In the genomic region with DNA sequence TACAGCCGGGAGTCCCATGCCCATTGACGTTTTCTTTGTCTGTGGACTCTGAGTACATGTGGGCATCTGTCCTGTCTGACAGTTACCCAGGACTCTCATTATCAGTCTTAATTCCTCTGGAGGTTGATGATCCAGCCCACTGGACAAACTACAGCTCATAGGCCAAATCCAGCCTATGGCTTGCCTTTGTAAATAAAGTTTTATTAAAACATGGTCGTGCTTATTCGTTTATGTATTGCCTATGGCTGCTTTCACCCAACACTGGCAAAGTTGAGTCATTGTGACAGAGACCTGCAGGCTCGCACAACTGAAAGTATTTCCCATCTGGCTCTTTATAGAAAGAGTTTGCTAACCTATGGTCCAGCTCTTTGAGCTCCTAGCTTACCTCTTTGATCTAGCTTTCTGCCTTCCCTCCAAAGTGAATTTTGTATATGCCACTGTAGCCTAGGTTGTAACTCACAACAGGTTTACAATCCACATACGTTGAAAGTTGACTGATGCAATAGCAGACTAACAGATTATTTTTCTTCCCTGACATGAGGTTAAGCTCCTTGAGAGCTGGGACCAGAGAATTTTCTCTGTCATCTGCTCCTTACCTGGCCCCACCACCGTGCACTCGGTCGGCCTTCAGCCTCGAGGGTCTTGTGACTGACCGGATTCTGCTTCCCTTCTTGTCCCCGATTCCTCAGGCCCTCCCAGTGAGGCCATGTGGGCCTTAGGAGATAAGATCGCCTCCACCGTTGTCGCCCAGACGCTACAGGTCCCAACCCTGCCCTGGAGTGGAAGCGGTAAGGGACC, we compare ENCODE assay signal across 17 cellular contexts. TPM values are rescaled to one million over a fixed set of nuclear protein-coding genes. Genes with fewer than 3 reads are reported as not detected.
DNase-seq lines count a peak whose midpoint lies in the region; ATAC-seq and TF ChIP-seq lines count a peak whose summit lies in the region.
"Had no signal": no experiment of that assay in that cellular context is flagged by ENCODE, and none has a peak within 500 bp of the region (broad histone marks: within the 10 kb centered on the region; RNA-seq: fewer than 3 reads in every experiment).

No MANE protein-coding gene starts in this region.

- H3K27me3 ChIP-seq in right atrium auricular region (no peaks in the 10 kb centered on the region), endodermal cell (ENCODE audit: control insufficient read depth, insufficient read depth, low read length, poor library complexity, severe bottlenecking) (no peaks in the 10 kb centered on the region), subcutaneous abdominal adipose tissue (ENCODE audit: control insufficient read depth in 5 of 5, insufficient read depth in 4 of 5, low read length in 5 of 5) (no peaks in the 10 kb centered on the region), PC-9 (ENCODE audit: insufficient read depth, low read depth) (no peaks in the 10 kb centered on the region)
- H3K27me3 ChIP-seq: BLaER1 had no signal

- no peak for TF ChIP-seq CTCF in right atrium auricular region (IDR thresholded peaks at IDR 0.05)
- TF ChIP-seq CTCF in endodermal cell (conservative IDR thresholded peaks at IDR 0.05), result no peak
- TF ChIP-seq CTCF in PC-9 (conservative IDR thresholded peaks at IDR 0.05), result no peak

- intact Hi-C loops in Right ventricle myocardium inferior (cut with DNase I) (no loop called here), PC-9 (cut with micrococcal nuclease; ENCODE audit: unreplicated experiment) (no loop called here)

- 94 to 96% methylated on average over 12 to 17 of the region's 17 CpGs for WGBS in endodermal cell (ENCODE audit: insufficient coverage in 1 of 2, insufficient read length in 1 of 2), 2 experiments

- H3F3A ChIP-seq in PC-9 (ENCODE audit: insufficient read depth, low read depth), result no peaks in the 10 kb centered on the region

- peaks cover 92% of the 10 kb centered on the region for H3K36me3 ChIP-seq in right atrium auricular region
- peaks cover 7% of the 10 kb centered on the region for H3K36me3 ChIP-seq in endodermal cell (ENCODE audit: control insufficient read depth, insufficient read depth, low read length)
- peaks cover 38 to 95% (median 77%) of the 10 kb centered on the region in 5 donors for H3K36me3 ChIP-seq in subcutaneous abdominal adipose tissue (ENCODE audit: control insufficient read depth in 5 of 5, insufficient read depth in 5 of 5, low read length in 5 of 5)
- no peaks in the 10 kb centered on the region for H3K36me3 ChIP-seq in PC-9 (ENCODE audit: low read depth)

- H3K27ac ChIP-seq in right atrium auricular region (no peak overlapping the region), endodermal cell (ENCODE audit: low read depth, low read length) (no peak overlapping the region), subcutaneous abdominal adipose tissue (ENCODE audit: low read depth, low read length) (peak overlapping the region; percentile 33), PC-9 (no peak overlapping the region)
- H3K27ac ChIP-seq: BLaER1 had no signal

- CTCF ChIA-PET in PC-9 (lab: Charles Lee), result no interaction called here

- H3K9me3 Mint-ChIP-seq in endodermal cell, result peaks cover 9% of the 10 kb centered on the region

- no peak overlapping the region for H3K27ac Mint-ChIP-seq in endodermal cell
- H3K27ac Mint-ChIP-seq: CD4-positive, alpha-beta memory T cell had no signal

- no peaks in the 10 kb centered on the region for H3K4me1 Mint-ChIP-seq in endodermal cell
- H3K4me1 Mint-ChIP-seq: CD4-positive, alpha-beta memory T cell had no signal

- ATAC-seq in Right ventricle myocardium inferior, result peak; percentile 11

- no peak overlapping the region for H3K4me2 ChIP-seq in PC-9
- H3K4me2 ChIP-seq: BLaER1 had no signal

- H3K9me3 ChIP-seq in right atrium auricular region (no peaks in the 10 kb centered on the region), endodermal cell (ENCODE audit: control insufficient read depth, low read length) (peaks cover 14% of the 10 kb centered on the region), subcutaneous abdominal adipose tissue (ENCODE audit: control insufficient read depth in 5 of 5, low read length in 5 of 5) (peaks cover 0 to 6% (median 0%) of the 10 kb centered on the region in 5 donors), PC-9 (ENCODE audit: insufficient read depth, low read depth) (no peaks in the 10 kb centered on the region)

- POLR2A ChIA-PET in PC-9 (lab: Charles Lee; ENCODE audit: unreplicated experiment), result no interaction called here

- H3K4me3 Mint-ChIP-seq in endodermal cell, result no peak overlapping the region
- H3K4me3 Mint-ChIP-seq: CD14-positive monocyte; CD4-positive, alpha-beta memory T cell had no signal

- no peak overlapping the region for H2AFZ ChIP-seq in PC-9

- no peak overlapping the region for H3K4me3 ChIP-seq in right atrium auricular region
- no peak overlapping the region for H3K4me3 ChIP-seq in endodermal cell (ENCODE audit: low read length)
- no peak overlapping the region for H3K4me3 ChIP-seq in subcutaneous abdominal adipose tissue (ENCODE audit: low read depth in 1 of 5, low read length in 5 of 5)
- no peak overlapping the region for H3K4me3 ChIP-seq in PC-9
- H3K4me3 ChIP-seq: BLaER1 had no signal

- DNase-seq in Right ventricle myocardium inferior (ENCODE audit: missing footprints) (no peak), right atrium auricular region (ENCODE audit: low spot score) (no peak), endodermal cell (peak; percentile 20), mesenteric fat pad (ENCODE audit: low spot score) (peak; percentile 64), PC-9 (no peak), EL (no peak), NCI-H2081 treated with DMSO at 0.1 percent for 48 hours (lab: John Stamatoyannopoulos, UW) (no peak)
- DNase-seq: 8988T; CD4-positive, alpha-beta memory T cell; DMS153; DMS79; GF-D8; GOT3; H7 had no signal

- no peaks in the 10 kb centered on the region for H3K79me2 ChIP-seq in PC-9 (ENCODE audit: low read depth)

- H3K36me3 Mint-ChIP-seq in endodermal cell (ENCODE audit: low read depth), result peaks cover 50% of the 10 kb centered on the region

- BruUV-seq in PC-9 (replicated peaks; lab: Mats Ljungman, UMichigan), result no TSS peak

- H4K20me1 ChIP-seq in PC-9 (ENCODE audit: insufficient read depth), result no peaks in the 10 kb centered on the region
- H4K20me1 ChIP-seq: BLaER1 had no signal

- no peaks in the 10 kb centered on the region for H3K27me3 Mint-ChIP-seq in endodermal cell (ENCODE audit: insufficient read depth)
- H3K27me3 Mint-ChIP-seq: CD4-positive, alpha-beta memory T cell had no signal

- no peaks in the 10 kb centered on the region for H3K9me2 ChIP-seq in PC-9 (ENCODE audit: insufficient read depth)

- H3K4me1 ChIP-seq in right atrium auricular region, result no peaks in the 10 kb centered on the region
- no peaks in the 10 kb centered on the region for H3K4me1 ChIP-seq in endodermal cell (ENCODE audit: control insufficient read depth, insufficient read depth, low read length)
- H3K4me1 ChIP-seq in subcutaneous abdominal adipose tissue (ENCODE audit: control insufficient read depth in 5 of 5, insufficient read depth in 5 of 5, low read length in 5 of 5), result peaks cover 0 to 20% (median 5%) of the 10 kb centered on the region in 5 donors
- H3K4me1 ChIP-seq in PC-9 (replicated peaks; ENCODE audit: insufficient read depth), result no peaks in the 10 kb centered on the region
- H3K4me1 ChIP-seq: BLaER1 had no signal

- H3K9ac ChIP-seq in endodermal cell (ENCODE audit: extremely low read depth, low read length, poor library complexity, severe bottlenecking), result no peak overlapping the region
- no peak overlapping the region for H3K9ac ChIP-seq in subcutaneous abdominal adipose tissue (ENCODE audit: low read length in 5 of 5)
- H3K9ac ChIP-seq: BLaER1 had no signal

RNA-seq across cellular contexts. Expression of gene ACACB, which starts 57.3 kb away (rescaled TPM):
- total RNA-seq in Right ventricle myocardium inferior (150 TPM), right atrium auricular region (100 to 1,000 TPM in 1 of 2 donors, 10 to 100 TPM in 1; 76.8 to 104 TPM), endodermal cell (10 to 100 TPM in 1 of 2 donors, 1 to 10 TPM in 1; 6.8 to 12.7 TPM), mesenteric fat pad (1,896 TPM), PC-9 (2021) (13.8 and 15.1 TPM in 2 replicates)
- 5.9 TPM for polyA plus RNA-seq in endodermal cell (2013, experiment 1 of 2)
- polyA plus RNA-seq in endodermal cell (2013, experiment 2 of 2), result 7.0 TPM

Comparison
In these comparisons a context has a peak if more than half of its experiments do, and no peak if none do; other contexts are left out.
1. DNase-seq: peak in endodermal cell (single experiment) and mesenteric fat pad (single experiment); none in Right ventricle myocardium inferior (single experiment), right atrium auricular region (single experiment), PC-9 (0 of 2), EL (single experiment) and NCI-H2081 treated with DMSO at 0.1 percent for 48 hours (single experiment).
2. RNA of gene ACACB, which starts 57.3 kb away (total RNA-seq): 1,896 TPM in mesenteric fat pad (single experiment); 150 TPM in Right ventricle myocardium inferior (single experiment), 76.8 to 104 TPM in right atrium auricular region, 13.8 to 15.1 TPM in PC-9 and 6.8 to 12.7 TPM in endodermal cell; every median in the first group is over 10 times any median in the second.